ENCODE assay signal across 9 cellular contexts in genomic region chr16:12423151-12423550, GRCh38.
"Had no signal": no experiment of that assay in that cellular context is flagged by ENCODE, and none has a peak within 500 bp of the region (broad histone marks: within the 10 kb centered on the region; RNA-seq: fewer than 3 reads in every experiment).

No MANE protein-coding gene starts in this region.

- ATAC-seq: HCT116 had no signal

- H3K4me3 ChIP-seq: GM23248, HAP-1 had no signal

- H3K4me1 ChIP-seq: HAP-1 had no signal

- H3K27ac ChIP-seq: GM23248, HL-60, KMS-11 had no signal

- DNase-seq: GM23248, GOT3, H7, HFFc6, KBM-7 had no signal

- H3K9ac ChIP-seq: GM23248, KMS-11 had no signal

- H3K36me3 ChIP-seq: HAP-1 had no signal

- H2AFZ ChIP-seq: GM23248 had no signal

- H3K4me2 ChIP-seq: KMS-11 had no signal

- H3K9me3 ChIP-seq: HAP-1 had no signal
